In genomic region chr9:33721674-33722358, GRCh38 we compare ENCODE assay signal across 8 cellular contexts.
DNase-seq lines count a peak whose midpoint lies in the region; ATAC-seq and TF ChIP-seq lines count a peak whose summit lies in the region.

No MANE protein-coding gene starts in this region.

- in situ Hi-C loops in Caki2 (cut with HindIII; ENCODE audit: low pct_unique_long_range_greater_than_20kb, low sequenced_read_pairs): no loop called here

- H3K27me3 ChIP-seq in osteoblast (ENCODE audit: insufficient read depth, low read length) (peaks cover 16% of the 10 kb centered on the region), thoracic aorta (replicated peaks; ENCODE audit: insufficient read depth) (no peaks in the 10 kb centered on the region)

- TF ChIP-seq CTCF in osteoblast (IDR thresholded peaks at IDR 0.05; ENCODE audit: extremely low read depth, low read depth, low read length) (peak; percentile 99), thoracic aorta (IDR thresholded peaks at IDR 0.05) (peak; percentile 100)

- H3K4me3 ChIP-seq in osteoblast (ENCODE audit: insufficient read depth, low read length) (no peak overlapping the region), thoracic aorta (no peak overlapping the region)

- H3K79me2 ChIP-seq in osteoblast (ENCODE audit: insufficient read depth, low read length): no peaks in the 10 kb centered on the region

- H3K27ac ChIP-seq in osteoblast (ENCODE audit: low read depth, low read length): no peak overlapping the region
- no peak overlapping the region for H3K27ac ChIP-seq in thoracic aorta

- DNase-seq in Caki2 (ENCODE audit: low read depth) (peak; percentile 57), M059J (ENCODE audit: low read depth) (peak; percentile 70), SHP77 treated with DMSO at 0.1 percent for 48 hours (lab: John Stamatoyannopoulos, UW) (peak; percentile 30), foreskin melanocyte (peak; percentile 43), osteoblast (ENCODE audit: insufficient read length, low spot score, missing footprints) (peak; percentile 86), thoracic aorta (ENCODE audit: low spot score) (peak; percentile 17)
- peak; percentile 81 for DNase-seq in activated T-helper 9 cell treated with anti-CD3 and anti-CD28 coated beads, Interleukin-2, amount 50 U/mL, for 16 hours (ENCODE audit: low read depth)

- peaks cover 7% of the 10 kb centered on the region for H3K4me1 ChIP-seq in osteoblast (ENCODE audit: insufficient read depth, low read length)
- H3K4me1 ChIP-seq in thoracic aorta (ENCODE audit: control insufficient read depth in 1 of 2, low read depth in 2 of 2): peaks cover 11 to 19% of the 10 kb centered on the region in 2 donors

- H2AFZ ChIP-seq in osteoblast (ENCODE audit: low read length): peak overlapping the region; percentile 84

- peak; percentile 62 for ATAC-seq in GM21619 (IDR thresholded peaks at IDR 0.05; ENCODE audit: unreplicated experiment)
- ATAC-seq in thoracic aorta (ENCODE audit: insufficient number of reproducible peaks, low FRiP score, low read depth): peak; percentile 5

- H4K20me1 ChIP-seq in osteoblast (ENCODE audit: insufficient read depth, low read length): no peaks in the 10 kb centered on the region

- H3K36me3 ChIP-seq in osteoblast (ENCODE audit: insufficient read depth, low read length) (no peaks in the 10 kb centered on the region), thoracic aorta (no peaks in the 10 kb centered on the region)

- H3K9me3 ChIP-seq in osteoblast (ENCODE audit: low read depth, low read length): no peaks in the 10 kb centered on the region
- no peaks in the 10 kb centered on the region for H3K9me3 ChIP-seq in thoracic aorta

- H3K4me2 ChIP-seq in osteoblast (ENCODE audit: insufficient read depth, low read length): no peak overlapping the region

Comparison
In these comparisons a context has a peak if more than half of its experiments do, and no peak if none do; other contexts are left out.
1. DNase-seq: peak in every context shown above with its lines; median percentile 86 in osteoblast; 81 in activated T-helper 9 cell treated with anti-CD3 and anti-CD28 coated beads, Interleukin-2, amount 50 U/mL, for 16 hours; 70 in M059J; 57 in Caki2; 43 in foreskin melanocyte; 30 in SHP77 treated with DMSO at 0.1 percent for 48 hours; 17 in thoracic aorta.